ENCODE assay signal across 8 cellular contexts in genomic region chr9:120710110-120710981, GRCh38. TPM values are rescaled to one million over a fixed set of nuclear protein-coding genes. Genes with fewer than 3 reads are reported as not detected.
DNase-seq lines count a peak whose midpoint lies in the region; ATAC-seq, FAIRE-seq and TF ChIP-seq lines count a peak whose summit lies in the region.

No MANE protein-coding gene starts in this region.

- peaks cover 27 to 58% (median 43%) of the 10 kb centered on the region in 4 donors for H3K4me1 Mint-ChIP-seq in CD4-positive, alpha-beta memory T cell
- H3K4me1 Mint-ChIP-seq in activated CD8-positive, alpha-beta T cell treated with anti-CD3 and anti-CD28 coated beads, Interleukin-2, amount 10 ng/mL, durations not matched to agents 7 days and 5 days (ENCODE audit: low read depth), result peaks cover 43% of the 10 kb centered on the region

- H3K27ac Mint-ChIP-seq in CD4-positive, alpha-beta memory T cell, result peak overlapping the region; percentile 71 to 95 (median 90)
- H3K27ac Mint-ChIP-seq in activated CD8-positive, alpha-beta T cell treated with anti-CD3 and anti-CD28 coated beads, Interleukin-2, amount 10 ng/mL, durations not matched to agents 7 days and 5 days, result peak overlapping the region; percentile 68

- no peaks in the 10 kb centered on the region for H3K27me3 Mint-ChIP-seq in CD4-positive, alpha-beta memory T cell
- H3K27me3 Mint-ChIP-seq in activated CD8-positive, alpha-beta T cell treated with anti-CD3 and anti-CD28 coated beads, Interleukin-2, amount 10 ng/mL, durations not matched to agents 7 days and 5 days (ENCODE audit: low read depth), result no peaks in the 10 kb centered on the region

- H4K20me1 ChIP-seq in Karpas-422 (ENCODE audit: insufficient read depth, low read depth, low read length), result peaks cover 44% of the 10 kb centered on the region
- H4K20me1 ChIP-seq in smooth muscle cell (ENCODE audit: low read depth), result peaks cover 32% of the 10 kb centered on the region

- peak overlapping the region; percentile 85 for H3K4me2 ChIP-seq in Karpas-422 (ENCODE audit: low read depth, low read length, poor library complexity, severe bottlenecking)
- H3K4me2 ChIP-seq in smooth muscle cell, result no peak overlapping the region

- H3K4me1 ChIP-seq in CD4-positive, alpha-beta memory T cell (ENCODE audit: insufficient read depth, low read length), result peaks cover 59% of the 10 kb centered on the region
- peaks cover 77% of the 10 kb centered on the region for H3K4me1 ChIP-seq in Karpas-422 (ENCODE audit: low read length)
- H3K4me1 ChIP-seq in small intestine (ENCODE audit: control insufficient read depth in 2 of 2, insufficient read depth in 1 of 2, low read depth in 1 of 2, low read length in 1 of 2), result peaks cover 0 to 6% of the 10 kb centered on the region in 2 donors
- peaks cover 7% of the 10 kb centered on the region for H3K4me1 ChIP-seq in smooth muscle cell (ENCODE audit: low read depth)

- no peak overlapping the region for H2AFZ ChIP-seq in Karpas-422 (ENCODE audit: low read length)
- no peak overlapping the region for H2AFZ ChIP-seq in smooth muscle cell (ENCODE audit: low read depth)

- H3K79me2 ChIP-seq in Karpas-422 (ENCODE audit: low read length) (peaks cover 92% of the 10 kb centered on the region), smooth muscle cell (ENCODE audit: low read depth) (peaks cover 5% of the 10 kb centered on the region)

- peak overlapping the region; percentile 41 to 45 for H3K4me3 ChIP-seq in CD4-positive, alpha-beta memory T cell (ENCODE audit: low read length in 2 of 2)
- peak overlapping the region; percentile 84 for H3K4me3 ChIP-seq in Karpas-422 (ENCODE audit: low read length)
- peak overlapping the region; percentile 23 to 56 for H3K4me3 ChIP-seq in small intestine (ENCODE audit: low read depth in 1 of 2, low read length in 2 of 2)
- H3K4me3 ChIP-seq in smooth muscle cell, result no peak overlapping the region

- CTCF ChIA-PET in CD4-positive, alpha-beta memory T cell (lab: Charles Lee; ENCODE audit: partially characterized antibody), result no interaction called here
- CTCF ChIA-PET in activated CD8-positive, alpha-beta T cell treated with anti-CD3 and anti-CD28 coated beads, Interleukin-2, amount 10 ng/mL, durations not matched to agents 7 days and 5 days (lab: Charles Lee), result interaction anchor here (1.5 kb wide), 2 partner anchors 11 to 366 kb away, joined by 3 read pairs; no protein-coding TSS in a partner anchor

- peak overlapping the region; percentile 62 for H3K27ac ChIP-seq in CD4-positive, alpha-beta memory T cell (ENCODE audit: low read depth, low read length)
- H3K27ac ChIP-seq in Karpas-422 (ENCODE audit: low read length) (peak overlapping the region; percentile 94), small intestine (ENCODE audit: low read depth in 1 of 2, low read length in 1 of 2) (peak overlapping the region; percentile 4 to 54), smooth muscle cell (ENCODE audit: low read depth) (no peak overlapping the region)

- no peaks in the 10 kb centered on the region for H3K9me3 ChIP-seq in CD4-positive, alpha-beta memory T cell (ENCODE audit: control insufficient read depth in 1 of 2, low read length in 2 of 2)
- H3K9me3 ChIP-seq in Karpas-422 (ENCODE audit: low read length) (no peaks in the 10 kb centered on the region), small intestine (ENCODE audit: control insufficient read depth, low read depth) (no peaks in the 10 kb centered on the region), smooth muscle cell (replicated peaks; ENCODE audit: low read depth) (no peaks in the 10 kb centered on the region)

- no peaks in the 10 kb centered on the region for H3K27me3 ChIP-seq in CD4-positive, alpha-beta memory T cell (ENCODE audit: insufficient read depth, low read length)
- no peaks in the 10 kb centered on the region for H3K27me3 ChIP-seq in Karpas-422 (ENCODE audit: low read length)
- no peaks in the 10 kb centered on the region for H3K27me3 ChIP-seq in small intestine (ENCODE audit: control insufficient read depth in 2 of 2, insufficient read depth in 2 of 2, low read length in 2 of 2)
- H3K27me3 ChIP-seq in smooth muscle cell (ENCODE audit: low read depth), result peaks cover 18% of the 10 kb centered on the region

- H3F3A ChIP-seq in smooth muscle cell (ENCODE audit: low read depth), result no peaks in the 10 kb centered on the region

- H3K9ac ChIP-seq in Karpas-422 (ENCODE audit: low read length), result peak overlapping the region; percentile 87
- no peak overlapping the region for H3K9ac ChIP-seq in smooth muscle cell (ENCODE audit: low read depth)

- no peak for FAIRE-seq in small intestine (lab: Jason Lieb, UNC)

- intact Hi-C loops in CD4-positive, alpha-beta memory T cell (cut with micrococcal nuclease), result no loop called here

- peaks cover 4 to 7% of the 10 kb centered on the region in 2 donors for H3K36me3 Mint-ChIP-seq in CD4-positive, alpha-beta memory T cell
- H3K36me3 Mint-ChIP-seq in activated CD8-positive, alpha-beta T cell treated with anti-CD3 and anti-CD28 coated beads, Interleukin-2, amount 10 ng/mL, durations not matched to agents 7 days and 5 days (ENCODE audit: low read depth), result no peaks in the 10 kb centered on the region

- peak overlapping the region; percentile 67 to 96 (median 84) for H3K4me3 Mint-ChIP-seq in CD4-positive, alpha-beta memory T cell
- H3K4me3 Mint-ChIP-seq in activated CD8-positive, alpha-beta T cell treated with anti-CD3 and anti-CD28 coated beads, Interleukin-2, amount 10 ng/mL, durations not matched to agents 7 days and 5 days, result peak overlapping the region; percentile 62

- no peaks in the 10 kb centered on the region for H3K9me2 ChIP-seq in Karpas-422 (replicated peaks; ENCODE audit: insufficient read depth, low read length)

- DNase-seq in CD4-positive, alpha-beta memory T cell, result peak; percentile 54 to 66 (median 56)
- no peak for DNase-seq in Karpas-422
- DNase-seq in activated CD8-positive, alpha-beta T cell treated with anti-CD3 and anti-CD28 coated beads, Interleukin-2, amount 10 ng/mL, durations not matched to agents 7 days and 5 days, result peak; percentile 39
- peak; percentile 57 for DNase-seq in glomerular visceral epithelial cell (ENCODE audit: extremely low spot score)
- DNase-seq in small intestine, result peak; percentile 85
- DNase-seq in smooth muscle cell (lab: John Stamatoyannopoulos, UW; ENCODE audit: unreplicated experiment), result no peak

- WGBS in small intestine, 3 donors, result 11 to 52% (median 15%) methylated on average over 10 of the region's 10 CpGs
- WGBS in smooth muscle cell (ENCODE audit: low lambda C conversion rate), result 85% methylated on average over 10 of the region's 10 CpGs

- ATAC-seq in activated CD8-positive, alpha-beta T cell treated with anti-CD3 and anti-CD28 coated beads, Interleukin-2, amount 10 ng/mL, durations not matched to agents 7 days and 5 days, result no peak
- ATAC-seq in HG02763 (IDR thresholded peaks at IDR 0.05; ENCODE audit: unreplicated experiment) (no peak), HG02870 (IDR thresholded peaks at IDR 0.05; ENCODE audit: unreplicated experiment) (no peak)

- no peaks in the 10 kb centered on the region for H3K36me3 ChIP-seq in CD4-positive, alpha-beta memory T cell (ENCODE audit: insufficient read depth, low read length)
- H3K36me3 ChIP-seq in Karpas-422 (ENCODE audit: insufficient read depth, low read length), result peaks cover 70% of the 10 kb centered on the region
- H3K36me3 ChIP-seq in small intestine (ENCODE audit: control insufficient read depth in 2 of 2, insufficient read depth in 2 of 2, low read length in 2 of 2), result no peaks in the 10 kb centered on the region
- H3K36me3 ChIP-seq in smooth muscle cell (ENCODE audit: low read depth), result no peaks in the 10 kb centered on the region

- POLR2A ChIA-PET in CD4-positive, alpha-beta memory T cell (lab: Charles Lee; ENCODE audit: partially characterized antibody), result no interaction called here
- POLR2A ChIA-PET in activated CD8-positive, alpha-beta T cell treated with anti-CD3 and anti-CD28 coated beads, Interleukin-2, amount 10 ng/mL, durations not matched to agents 7 days and 5 days (lab: Charles Lee), result interaction anchor here (0.6 kb wide), 1 partner anchor 71 kb away, joined by 3 read pairs; no protein-coding TSS in a partner anchor

- no peak for TF ChIP-seq CTCF in smooth muscle cell (IDR thresholded peaks at IDR 0.05; ENCODE audit: borderline replicate concordance, insufficient read depth, poor library complexity, severe bottlenecking)

- no peaks in the 10 kb centered on the region for H3K9me3 Mint-ChIP-seq in CD4-positive, alpha-beta memory T cell
- H3K9me3 Mint-ChIP-seq in activated CD8-positive, alpha-beta T cell treated with anti-CD3 and anti-CD28 coated beads, Interleukin-2, amount 10 ng/mL, durations not matched to agents 7 days and 5 days (ENCODE audit: insufficient read depth), result no peaks in the 10 kb centered on the region

RNA-seq across cellular contexts. Expression of gene MEGF9, which starts 3.9 kb away (rescaled TPM):
- 10 to 100 TPM; 14.2 to 14.9 TPM for total RNA-seq in CD4-positive, alpha-beta memory T cell
- 1 to 10 TPM; 5.9 to 6.7 TPM for polyA plus RNA-seq in CD4-positive, alpha-beta memory T cell
- 55.4 and 86.6 TPM in 2 replicates for total RNA-seq in Karpas-422 (2014; rRNA removed; shearing (Covaris generic); ENCODE audit: low replicate concordance)
- total RNA-seq in activated CD8-positive, alpha-beta T cell treated with anti-CD3 and anti-CD28 coated beads, Interleukin-2, amount 10 ng/mL, durations not matched to agents 7 days and 5 days, result 1 to 10 TPM; 6.3 to 6.7 TPM
- polyA plus RNA-seq in small intestine (1 to 10 TPM; 3.0 to 6.4 (median 3.8) TPM), smooth muscle cell (1.8 and 2.7 TPM in 2 replicates)
- total RNA-seq in smooth muscle cell, result 6.0 and 9.8 TPM in 2 replicates

Comparison
In these comparisons a context has a peak if more than half of its experiments do, and no peak if none do; other contexts are left out.
1. DNase-seq: peak in CD4-positive, alpha-beta memory T cell (5 of 5), activated CD8-positive, alpha-beta T cell treated with anti-CD3 and anti-CD28 coated beads, Interleukin-2, amount 10 ng/mL, durations not matched to agents 7 days and 5 days (single experiment), glomerular visceral epithelial cell (single experiment) and small intestine (single experiment); none in Karpas-422 (single experiment) and smooth muscle cell (single experiment).